35 cellular contexts compared by ENCODE assay signal in the genomic region with DNA sequence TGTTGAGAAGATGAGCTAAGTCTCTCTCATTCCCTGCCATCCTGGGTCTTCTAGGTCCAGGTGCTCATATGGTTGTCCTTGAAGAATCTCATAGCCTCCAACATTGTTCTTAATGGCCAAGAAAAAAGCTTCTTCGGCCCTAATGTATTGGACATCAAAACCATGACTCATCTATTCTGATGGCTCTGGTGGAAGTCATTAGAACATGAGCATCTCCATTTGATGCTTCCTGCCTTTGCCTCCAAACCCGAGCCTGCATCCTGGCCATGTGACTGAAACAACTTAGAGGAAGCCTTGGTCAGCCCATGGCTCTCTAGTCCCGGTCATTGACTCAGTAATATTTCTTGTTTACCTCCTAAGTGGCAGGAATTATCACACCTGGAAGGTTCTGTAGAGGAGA.
"Had no signal": no experiment of that assay in that cellular context is flagged by ENCODE, and none has a peak within 500 bp of the region (broad histone marks: within the 10 kb centered on the region; RNA-seq: fewer than 3 reads in every experiment).

No MANE protein-coding gene starts in this region.

- H3K4me1 ChIP-seq: adrenal gland, body of pancreas, colonic mucosa had no signal

- H3K27me3 ChIP-seq: adrenal gland, body of pancreas, cardiac muscle cell, colonic mucosa had no signal

- H3K4me3 ChIP-seq: adrenal gland, body of pancreas, cardiac muscle cell, colonic mucosa, dorsolateral prefrontal cortex had no signal

- H3K27me3 Mint-ChIP-seq: activated B cell treated with CpG ODN at 0.5 μM for 24 hours; activated CD8-positive, alpha-beta memory T cell treated with anti-CD3 and anti-CD28 coated beads, Interleukin-2, amount 10 ng/mL, durations not matched to agents 7 days and 5 days; activated naive CD8-positive, alpha-beta T cell treated with anti-CD3 and anti-CD28 coated beads for 36 hours; activated naive CD8-positive, alpha-beta T cell treated with anti-CD3 and anti-CD28 coated beads, Interleukin-2, amount 50 U/mL, for 24 hours; effector memory CD8-positive, alpha-beta T cell; T-helper 17 cell had no signal

- DNase-seq: activated B cell treated with CpG ODN at 0.5 μM for 24 hours; activated CD4-positive, alpha-beta memory T cell treated with anti-CD3 and anti-CD28 coated beads for 36 hours; activated CD4-positive, alpha-beta T cell treated with anti-CD3 and anti-CD28 coated beads for 48 hours; activated CD8-positive, alpha-beta memory T cell treated with anti-CD3 and anti-CD28 coated beads, Interleukin-2, amount 10 ng/mL, durations not matched to agents 7 days and 5 days; activated CD8-positive, alpha-beta memory T cell treated with anti-CD3 and anti-CD28 coated beads, Interleukin-2, amount 50 U/mL, for 4 hours; activated CD8-positive, alpha-beta T cell treated with anti-CD3 and anti-CD28 coated beads, Interleukin-2, amount 10 ng/mL, durations not matched to agents 7 days and 5 days; activated effector memory CD4-positive, alpha-beta T cell treated with anti-CD3 and anti-CD28 coated beads, Interleukin-2, amount 50 U/mL, for 16 hours; activated naive CD4-positive, alpha-beta T cell treated with anti-CD3 and anti-CD28 coated beads for 36 hours; activated naive CD8-positive, alpha-beta T cell treated with anti-CD3 and anti-CD28 coated beads for 36 hours; activated naive CD8-positive, alpha-beta T cell treated with anti-CD3 and anti-CD28 coated beads, Interleukin-2, amount 50 U/mL, for 24 hours; activated T-cell treated with anti-CD3 and anti-CD28 coated beads, Interleukin-2, amount 50 U/mL, for 1 hour; activated T-cell treated with anti-CD3 and anti-CD28 coated beads, Interleukin-2, amount 50 U/mL, for 48 hours; adrenal gland; amygdala; aorta; body of pancreas; central memory CD4-positive, alpha-beta T cell; cerebellar nuclear complex; colonic mucosa; dorsolateral prefrontal cortex; effector memory CD8-positive, alpha-beta T cell; foreskin fibroblast; head of caudate nucleus; T-helper 1 cell; T-helper 17 cell; T1000; WERI-Rb-1 had no signal

- H3K27ac Mint-ChIP-seq: activated B cell treated with CpG ODN at 0.5 μM for 24 hours; activated CD4-positive, alpha-beta memory T cell treated with anti-CD3 and anti-CD28 coated beads for 36 hours; activated CD8-positive, alpha-beta T cell treated with anti-CD3 and anti-CD28 coated beads, Interleukin-2, amount 10 ng/mL, durations not matched to agents 7 days and 5 days; activated naive CD4-positive, alpha-beta T cell treated with anti-CD3 and anti-CD28 coated beads for 36 hours; activated naive CD4-positive, alpha-beta T cell treated with anti-CD3 and anti-CD28 coated beads, Interleukin-2, amount 50 U/mL, for 24 hours; activated naive CD8-positive, alpha-beta T cell treated with anti-CD3 and anti-CD28 coated beads for 36 hours; activated naive CD8-positive, alpha-beta T cell treated with anti-CD3 and anti-CD28 coated beads, Interleukin-2, amount 50 U/mL, for 24 hours; activated T-helper 1 cell treated with anti-CD3 and anti-CD28 coated beads, Interleukin-12 subunit alpha, Interleukin-12 subunit beta, Interleukin-2, Interleukin-4 antibody, amounts not matched to agents 30 ng/mL and 10 ng/mL and 1 ng/mL, durations not matched to agents 14 hours and 24 hours and 36 hours; activated T-helper 2 cell treated with anti-CD3 and anti-CD28 coated beads, Interferon-gamma antibody, Interleukin-2, Interleukin-4, amounts not matched to agents 10 μg/mL and 5 μg/mL and 100 μg/mL, durations not matched to agents 14 hours and 24 hours and 36 hours; effector memory CD8-positive, alpha-beta T cell; T-helper 17 cell; T-helper 2 cell treated with Interferon-gamma antibody and Interleukin-4, amounts not matched to agents 5 μg/mL and 100 μg/mL, for 36 hours had no signal

- H3K27ac ChIP-seq: adrenal gland, body of pancreas, cardiac muscle cell, colonic mucosa, dorsolateral prefrontal cortex, epithelial cell of prostate, WERI-Rb-1 had no signal

- ATAC-seq: activated CD4-positive, CD25-positive, alpha-beta regulatory T cell treated with anti-CD3 and anti-CD28 coated beads, Interleukin-2, amount 50 U/mL, for 24 hours; activated CD8-positive, alpha-beta memory T cell treated with anti-CD3 and anti-CD28 coated beads, Interleukin-2, amount 10 ng/mL, durations not matched to agents 7 days and 5 days; activated CD8-positive, alpha-beta T cell treated with anti-CD3 and anti-CD28 coated beads, Interleukin-2, amount 10 ng/mL, durations not matched to agents 7 days and 5 days; activated naive CD8-positive, alpha-beta T cell treated with anti-CD3 and anti-CD28 coated beads, Interleukin-2, amount 50 U/mL, for 24 hours; body of pancreas; effector memory CD8-positive, alpha-beta T cell; T-helper 17 cell had no signal

- H3K4me1 Mint-ChIP-seq: activated B cell treated with CpG ODN at 0.5 μM for 24 hours; activated CD8-positive, alpha-beta memory T cell treated with anti-CD3 and anti-CD28 coated beads, Interleukin-2, amount 10 ng/mL, durations not matched to agents 7 days and 5 days; activated naive CD4-positive, alpha-beta T cell treated with anti-CD3 and anti-CD28 coated beads, Interleukin-2, amount 50 U/mL, for 24 hours; activated naive CD8-positive, alpha-beta T cell treated with anti-CD3 and anti-CD28 coated beads for 36 hours; activated naive CD8-positive, alpha-beta T cell treated with anti-CD3 and anti-CD28 coated beads, Interleukin-2, amount 50 U/mL, for 24 hours; T-helper 17 cell had no signal

- H3K36me3 Mint-ChIP-seq: activated CD4-positive, alpha-beta memory T cell treated with anti-CD3 and anti-CD28 coated beads for 36 hours; activated CD8-positive, alpha-beta memory T cell treated with anti-CD3 and anti-CD28 coated beads, Interleukin-2, amount 10 ng/mL, durations not matched to agents 7 days and 5 days; activated naive CD4-positive, alpha-beta T cell treated with anti-CD3 and anti-CD28 coated beads, Interleukin-2, amount 50 U/mL, for 24 hours; activated naive CD8-positive, alpha-beta T cell treated with anti-CD3 and anti-CD28 coated beads for 36 hours had no signal

- H3K36me3 ChIP-seq: adrenal gland, cardiac muscle cell, colonic mucosa, WERI-Rb-1 had no signal

- H3K4me3 Mint-ChIP-seq: activated B cell treated with CpG ODN at 0.5 μM for 24 hours; activated CD4-positive, alpha-beta memory T cell treated with anti-CD3 and anti-CD28 coated beads for 36 hours; activated CD8-positive, alpha-beta memory T cell treated with anti-CD3 and anti-CD28 coated beads, Interleukin-2, amount 10 ng/mL, durations not matched to agents 7 days and 5 days; activated CD8-positive, alpha-beta T cell treated with anti-CD3 and anti-CD28 coated beads, Interleukin-2, amount 10 ng/mL, durations not matched to agents 7 days and 5 days; activated naive CD4-positive, alpha-beta T cell treated with anti-CD3 and anti-CD28 coated beads for 36 hours; activated naive CD4-positive, alpha-beta T cell treated with anti-CD3 and anti-CD28 coated beads, Interleukin-2, amount 50 U/mL, for 24 hours; activated naive CD8-positive, alpha-beta T cell treated with anti-CD3 and anti-CD28 coated beads for 36 hours; activated naive CD8-positive, alpha-beta T cell treated with anti-CD3 and anti-CD28 coated beads, Interleukin-2, amount 50 U/mL, for 24 hours; activated T-helper 1 cell treated with anti-CD3 and anti-CD28 coated beads, Interleukin-12 subunit alpha, Interleukin-12 subunit beta, Interleukin-2, Interleukin-4 antibody, amounts not matched to agents 30 ng/mL and 10 ng/mL and 1 ng/mL, durations not matched to agents 14 hours and 24 hours and 36 hours; effector memory CD8-positive, alpha-beta T cell; T-helper 17 cell; T-helper 2 cell treated with Interferon-gamma antibody and Interleukin-4, amounts not matched to agents 5 μg/mL and 100 μg/mL, for 36 hours had no signal

- FAIRE-seq: frontal cortex had no signal

- H3K9me3 ChIP-seq: adrenal gland, body of pancreas, colonic mucosa had no signal

- H3K9me3 Mint-ChIP-seq: activated B cell treated with CpG ODN at 0.5 μM for 24 hours; activated CD4-positive, alpha-beta memory T cell treated with anti-CD3 and anti-CD28 coated beads for 36 hours; activated naive CD4-positive, alpha-beta T cell treated with anti-CD3 and anti-CD28 coated beads for 36 hours; activated naive CD4-positive, alpha-beta T cell treated with anti-CD3 and anti-CD28 coated beads, Interleukin-2, amount 50 U/mL, for 24 hours; activated naive CD8-positive, alpha-beta T cell treated with anti-CD3 and anti-CD28 coated beads for 36 hours; activated naive CD8-positive, alpha-beta T cell treated with anti-CD3 and anti-CD28 coated beads, Interleukin-2, amount 50 U/mL, for 24 hours; activated T-helper 1 cell treated with anti-CD3 and anti-CD28 coated beads, Interleukin-12 subunit alpha, Interleukin-12 subunit beta, Interleukin-2, Interleukin-4 antibody, amounts not matched to agents 30 ng/mL and 10 ng/mL and 1 ng/mL, durations not matched to agents 14 hours and 24 hours and 36 hours; activated T-helper 2 cell treated with anti-CD3 and anti-CD28 coated beads, Interferon-gamma antibody, Interleukin-2, Interleukin-4, amounts not matched to agents 10 μg/mL and 5 μg/mL and 100 μg/mL, durations not matched to agents 14 hours and 24 hours and 36 hours; T-helper 2 cell treated with Interferon-gamma antibody and Interleukin-4, amounts not matched to agents 5 μg/mL and 100 μg/mL, for 36 hours had no signal
